19 cellular contexts compared by ENCODE assay signal in genomic region chr5:82924990-82925385, GRCh38.
"Had no signal": no experiment of that assay in that cellular context is flagged by ENCODE, and none has a peak within 500 bp of the region (broad histone marks: within the 10 kb centered on the region; RNA-seq: fewer than 3 reads in every experiment).

No MANE protein-coding gene starts in this region.

- H3K27me3 ChIP-seq: suprapubic skin, upper lobe of left lung had no signal

- H3K27me3 Mint-ChIP-seq: central memory CD8-positive, alpha-beta T cell; memory B cell; stimulated activated naive CD8-positive, alpha-beta T cell treated with anti-CD3 and anti-CD28 coated beads, Interleukin-15, Interleukin-2, amounts not matched to agents 100 ng/mL and 50 ng/mL, for 24 hours had no signal

- H3K9me3 Mint-ChIP-seq: activated T-helper 1 cell treated with anti-CD3 and anti-CD28 coated beads, Interleukin-12 subunit alpha, Interleukin-12 subunit beta, Interleukin-2, Interleukin-4 antibody, amounts not matched to agents 30 ng/mL and 10 ng/mL and 1 ng/mL, durations not matched to agents 14 hours and 24 hours and 36 hours; central memory CD8-positive, alpha-beta T cell; memory B cell; natural killer cell; stimulated activated naive CD8-positive, alpha-beta T cell treated with anti-CD3 and anti-CD28 coated beads, Interleukin-15, Interleukin-2, amounts not matched to agents 100 ng/mL and 50 ng/mL, for 24 hours; T-cell had no signal

- H3K4me3 ChIP-seq: psoas muscle, suprapubic skin, upper lobe of left lung had no signal

- DNase-seq: activated CD4-positive, CD25-positive, alpha-beta regulatory T cell treated with anti-CD3 and anti-CD28 coated beads, Interleukin-2, amount 50 U/mL, for 72 hours; activated naive CD4-positive, alpha-beta T cell treated with Interleukin-2 at 50 U/mL for 16 hours; cortex of kidney; effector CD4-positive, alpha-beta T cell; islet precursor cell; left ventricle myocardium superior; natural killer cell; psoas muscle; small intestine; stimulated activated CD4-positive, alpha-beta T cell treated with anti-CD3 and anti-CD28 coated beads, Interleukin-4, amount 100 ng/mL, for 4 hours; stimulated activated CD8-positive, alpha-beta memory T cell treated with anti-CD3 and anti-CD28 coated beads, Interleukin-4, amount 100 ng/mL, for 48 hours; T-cell; T-helper 9 cell; upper lobe of left lung had no signal

- H3K36me3 ChIP-seq: suprapubic skin, upper lobe of left lung had no signal

- H3K27ac ChIP-seq: psoas muscle, suprapubic skin, upper lobe of left lung had no signal

- H3K4me1 Mint-ChIP-seq: central memory CD8-positive, alpha-beta T cell; memory B cell; natural killer cell; T-cell had no signal

- ATAC-seq: left ventricle myocardium superior, natural killer cell, psoas muscle, T-cell had no signal

- H3K27ac Mint-ChIP-seq: activated T-helper 1 cell treated with anti-CD3 and anti-CD28 coated beads, Interleukin-12 subunit alpha, Interleukin-12 subunit beta, Interleukin-2, Interleukin-4 antibody, amounts not matched to agents 30 ng/mL and 10 ng/mL and 1 ng/mL, durations not matched to agents 14 hours and 24 hours and 36 hours; memory B cell; natural killer cell; stimulated activated naive CD8-positive, alpha-beta T cell treated with anti-CD3 and anti-CD28 coated beads, Interleukin-15, Interleukin-2, amounts not matched to agents 100 ng/mL and 50 ng/mL, for 24 hours; T-cell had no signal

- H3K36me3 Mint-ChIP-seq: memory B cell, natural killer cell, T-cell had no signal

- H3K9me3 ChIP-seq: psoas muscle, suprapubic skin, upper lobe of left lung had no signal

- H3K4me3 Mint-ChIP-seq: activated T-helper 1 cell treated with anti-CD3 and anti-CD28 coated beads, Interleukin-12 subunit alpha, Interleukin-12 subunit beta, Interleukin-2, Interleukin-4 antibody, amounts not matched to agents 30 ng/mL and 10 ng/mL and 1 ng/mL, durations not matched to agents 14 hours and 24 hours and 36 hours; central memory CD8-positive, alpha-beta T cell; memory B cell; natural killer cell; stimulated activated naive CD8-positive, alpha-beta T cell treated with anti-CD3 and anti-CD28 coated beads, Interleukin-15, Interleukin-2, amounts not matched to agents 100 ng/mL and 50 ng/mL, for 24 hours; T-cell had no signal

- H3K4me1 ChIP-seq: psoas muscle, suprapubic skin had no signal
